In genomic region chr17:30824002-30824355, GRCh38 we compare ENCODE assay signal across 8 cellular contexts. TPM values are rescaled to one million over a fixed set of nuclear protein-coding genes. Genes with fewer than 3 reads are reported as not detected.
DNase-seq lines count a peak whose midpoint lies in the region; TF ChIP-seq lines count a peak whose summit lies in the region.

No MANE protein-coding gene starts in this region.

- H3K27me3 ChIP-seq in breast epithelium: no peaks in the 10 kb centered on the region
- H3K27me3 ChIP-seq in kidney epithelial cell (ENCODE audit: control insufficient read depth, insufficient read depth, low read length): no peaks in the 10 kb centered on the region
- H3K27me3 ChIP-seq in stomach: no peaks in the 10 kb centered on the region

- H3K9me3 ChIP-seq in OCI-LY7 (ENCODE audit: low read length) (no peaks in the 10 kb centered on the region), breast epithelium (no peaks in the 10 kb centered on the region), stomach (no peaks in the 10 kb centered on the region)

- H3K4me3 ChIP-seq in OCI-LY7 (ENCODE audit: low read depth, low read length, poor library complexity, severe bottlenecking) (peak overlapping the region; percentile 80), breast epithelium (peak overlapping the region; percentile 82 to 96 (median 90)), kidney epithelial cell (ENCODE audit: low read depth, low read length) (peak overlapping the region; percentile 93), stomach (peak overlapping the region; percentile 74 to 98 (median 88))

- peaks cover 8% of the 10 kb centered on the region; the same call in 1 of the 2 replicates for H4K20me1 ChIP-seq in OCI-LY7 (ENCODE audit: insufficient read depth, low read length)

- POLR2A ChIA-PET in OCI-LY7 (lab: Charles Lee): interaction anchor here (0.9 to 7.5 kb wide), 7 partner anchors 12 to 348 kb away, joined by 3 to 79 read pairs (median 5); no protein-coding TSS in a partner anchor

- H3K4me1 ChIP-seq in OCI-LY7 (ENCODE audit: insufficient read depth, low read length, poor library complexity, severe bottlenecking): peaks cover 50% of the 10 kb centered on the region
- H3K4me1 ChIP-seq in breast epithelium: no peaks in the 10 kb centered on the region
- peaks cover 14 to 58% (median 36%) of the 10 kb centered on the region in 4 donors for H3K4me1 ChIP-seq in stomach

- peaks cover 54% of the 10 kb centered on the region for H3K79me2 ChIP-seq in OCI-LY7 (ENCODE audit: insufficient read depth, low read depth, low read length)

- TF ChIP-seq POLR2A in breast epithelium (IDR thresholded peaks at IDR 0.05): no peak
- TF ChIP-seq POLR2A in stomach (IDR thresholded peaks at IDR 0.05): no peak

- WGBS in stomach, 5 donors: 0 to 2% (median 1%) methylated on average over 11 of the region's 11 CpGs

- no peaks in the 10 kb centered on the region for H3K9me2 ChIP-seq in OCI-LY7 (ENCODE audit: insufficient read depth, low read length)

- H3K36me3 ChIP-seq in OCI-LY7 (ENCODE audit: insufficient read depth, low read length): peaks cover 6% of the 10 kb centered on the region
- no peaks in the 10 kb centered on the region for H3K36me3 ChIP-seq in breast epithelium
- H3K36me3 ChIP-seq in kidney epithelial cell (ENCODE audit: control insufficient read depth, insufficient read depth, low read length): no peaks in the 10 kb centered on the region
- peaks cover 0 to 4% (median 0%) of the 10 kb centered on the region in 4 donors for H3K36me3 ChIP-seq in stomach

- H3K27ac ChIP-seq in OCI-LY7 (ENCODE audit: low read depth, low read length, poor library complexity, severe bottlenecking) (peak overlapping the region; percentile 85), breast epithelium (peak overlapping the region; percentile 89 to 90), stomach (peak overlapping the region; percentile 85 to 91 (median 89))

- no peak for TF ChIP-seq EP300 in stomach (IDR thresholded peaks at IDR 0.05)

- peak; percentile 25 for DNase-seq in AG08395 (ENCODE audit: low spot score)
- peak; percentile 14 for DNase-seq in GM19240 (ENCODE audit: insufficient read length, low spot score)
- DNase-seq in OCI-LY7 (ENCODE audit: low spot score): peak; percentile 36
- DNase-seq in breast epithelium (ENCODE audit: low spot score in 2 of 2): no peak
- DNase-seq in kidney epithelial cell (ENCODE audit: low read depth): no peak
- DNase-seq in stomach: no peak
- no peak for DNase-seq in SIG-M5 (lab: John Stamatoyannopoulos, UW)
- DNase-seq in SHP77 treated with DMSO at 0.1 percent for 48 hours (lab: John Stamatoyannopoulos, UW): no peak

- intact Hi-C loops in OCI-LY7 (cut with micrococcal nuclease; ENCODE audit: unreplicated experiment) (loop anchor here (1.0 to 5.0 kb wide), 4 partner anchors 15 to 222 kb away; no protein-coding TSS in a partner anchor), breast epithelium (cut with DNase I; ENCODE audit: low total_unique reads) (no loop called here), stomach (cut with DNase I; ENCODE audit: low total_unique reads) (no loop called here)

- peak overlapping the region; percentile 99 for H3K4me2 ChIP-seq in OCI-LY7 (ENCODE audit: low read length)

- TF ChIP-seq CTCF in OCI-LY7 (conservative IDR thresholded peaks at IDR 0.05; ENCODE audit: low read length): no peak
- no peak for TF ChIP-seq CTCF in breast epithelium (IDR thresholded peaks at IDR 0.05)
- no peak for TF ChIP-seq CTCF in kidney epithelial cell (IDR thresholded peaks at IDR 0.05; ENCODE audit: insufficient read depth, low read length, poor library complexity, severe bottlenecking)
- no peak for TF ChIP-seq CTCF in stomach (IDR thresholded peaks at IDR 0.05)

- no TSS peak for BruUV-seq in OCI-LY7 (replicated peaks; lab: Mats Ljungman, UMichigan)

- CTCF ChIA-PET in OCI-LY7 (lab: Charles Lee; ENCODE audit: unreplicated experiment): interaction anchor here (0.6 to 2.0 kb wide), 3 partner anchors 14 to 114 kb away, joined by 3 to 6 read pairs (median 5); no protein-coding TSS in a partner anchor

- peak overlapping the region; percentile 17; the same call in 1 of the 2 replicates for H2AFZ ChIP-seq in OCI-LY7 (ENCODE audit: low read length)

RNA-seq across cellular contexts. Expression of gene CRLF3, which starts 0.5 kb away (rescaled TPM):
- total RNA-seq in OCI-LY7 (2014; rRNA removed; shearing (Covaris generic)): 26.4 and 29.4 TPM in 2 replicates
- 45.3 and 51.4 TPM in 2 replicates for total RNA-seq in OCI-LY7 (2022)
- total RNA-seq in breast epithelium: 10 to 100 TPM; 15.4 to 18.7 (median 17.7) TPM
- 11.6 and 11.7 TPM in 2 replicates for total RNA-seq in kidney epithelial cell
- total RNA-seq in stomach: 10 to 100 TPM in 2 of 5 donors, 1 to 10 TPM in 3; 1.7 to 15.2 (median 4.1) TPM
- polyA plus RNA-seq in stomach: 1 to 10 TPM; 4.1 to 5.4 (median 5.0) TPM

RNA-seq across cellular contexts. Expression of gene ATAD5, which starts 7.8 kb away (rescaled TPM):
- 20.9 and 21.4 TPM in 2 replicates for total RNA-seq in OCI-LY7 (2014; rRNA removed; shearing (Covaris generic))
- total RNA-seq in OCI-LY7 (2022) (35.9 and 40.9 TPM in 2 replicates), breast epithelium (1 to 10 TPM; 1.3 to 3.1 (median 1.6) TPM), kidney epithelial cell (2.8 and 3.8 TPM in 2 replicates), stomach (1 to 10 TPM in 4 of 5 donors, under 1 TPM in 1; 0.58 to 9.7 (median 1.8) TPM)
- under 1 TPM; 0.15 to 0.60 (median 0.37) TPM for polyA plus RNA-seq in stomach

Comparison
In these comparisons a context has a peak if more than half of its experiments do, and no peak if none do; other contexts are left out.
1. DNase-seq: peak in AG08395 (single experiment), GM19240 (single experiment) and OCI-LY7 (single experiment); none in breast epithelium (0 of 2), kidney epithelial cell (single experiment), stomach (single experiment), SIG-M5 (single experiment) and SHP77 treated with DMSO at 0.1 percent for 48 hours (single experiment).
2. Peak in every context shown above with its lines, with median percentiles within 50 percentile points of each other: H3K27ac ChIP-seq and H3K4me3 ChIP-seq.